Comparison of ENCODE assay signal across 29 cellular contexts in the genomic region with DNA sequence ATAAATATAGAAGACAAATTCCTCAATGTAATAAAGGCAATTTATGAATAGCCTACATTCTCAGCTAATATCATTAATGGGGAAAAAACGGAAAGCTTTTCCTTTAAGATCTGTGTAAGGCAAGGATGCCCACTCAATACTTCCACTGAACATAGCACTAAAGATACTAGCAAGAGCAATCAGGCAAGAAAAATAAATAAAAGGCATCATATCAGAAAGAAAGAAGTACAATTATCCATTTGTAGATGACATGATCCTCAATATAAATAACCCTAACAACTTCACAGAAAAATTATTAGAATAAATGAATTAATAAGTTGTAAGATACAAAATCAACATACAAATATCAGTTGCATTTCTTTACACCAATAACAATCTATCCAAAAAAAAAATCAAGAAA. TPM values are rescaled to one million over a fixed set of nuclear protein-coding genes. Genes with fewer than 3 reads are reported as not detected.
"Had no signal": no experiment of that assay in that cellular context is flagged by ENCODE, and none has a peak within 500 bp of the region (broad histone marks: within the 10 kb centered on the region; RNA-seq: fewer than 3 reads in every experiment).

No MANE protein-coding gene starts in this region.

- ATAC-seq: effector memory CD8-positive, alpha-beta T cell; esophagus mucosa; foreskin keratinocyte; gastrocnemius medialis; gastroesophageal sphincter; heart left ventricle; heart right ventricle had no signal

- H3K27ac ChIP-seq: colonic mucosa, coronary artery, dorsolateral prefrontal cortex, epithelial cell of prostate, esophagus muscularis mucosa, esophagus squamous epithelium, foreskin keratinocyte, gastrocnemius medialis, gastroesophageal sphincter, heart left ventricle, heart right ventricle, hepatocyte had no signal

- H3K4me2 ChIP-seq: hepatocyte had no signal

- H2AFZ ChIP-seq: hepatocyte had no signal

- H3K4me1 ChIP-seq: colonic mucosa, foreskin keratinocyte, gastrocnemius medialis had no signal

- FAIRE-seq: endometrium, endothelial cell of umbilical vein, frontal cortex had no signal

- H3K27me3 ChIP-seq: colonic mucosa, dorsolateral prefrontal cortex, esophagus muscularis mucosa, esophagus squamous epithelium, foreskin keratinocyte, gastrocnemius medialis, gastroesophageal sphincter, heart left ventricle, heart right ventricle, hepatocyte had no signal

- H3K9me3 ChIP-seq: colonic mucosa, gastrocnemius medialis had no signal

- H3K36me3 ChIP-seq: colonic mucosa, esophagus squamous epithelium, gastrocnemius medialis, heart right ventricle had no signal

- H3K79me2 ChIP-seq: hepatocyte had no signal

- H3K4me3 ChIP-seq: colonic mucosa, coronary artery, dorsolateral prefrontal cortex, esophagus muscularis mucosa, esophagus squamous epithelium, gastrocnemius medialis, gastroesophageal sphincter, heart left ventricle, heart right ventricle, hepatocyte had no signal

- DNase-seq: colonic mucosa; cortex of kidney; dermis blood vessel endothelial cell; dorsolateral prefrontal cortex; effector CD4-positive, alpha-beta T cell; effector CD8-positive, alpha-beta T cell; effector memory CD4-positive, alpha-beta T cell; effector memory CD8-positive, alpha-beta T cell; endodermal cell; erythroblast; esophagus squamous epithelium; foreskin fibroblast; foreskin keratinocyte; foreskin melanocyte; gastrocnemius medialis; glutamatergic neuron; head of caudate nucleus; heart left ventricle; heart right ventricle had no signal

RNA-seq across cellular contexts. Expression of a gene that starts 45.7 kb away (rescaled TPM):
- total RNA-seq: endothelial cell of umbilical vein, epithelial cell of proximal tubule had no signal
- polyA plus RNA-seq: endothelial cell of umbilical vein, foreskin keratinocyte had no signal
